Comparison of ENCODE assay signal across 8 cellular contexts in genomic region chr19:37317403-37318209, GRCh38. TPM values are rescaled to one million over a fixed set of nuclear protein-coding genes. Genes with fewer than 3 reads are reported as not detected.
DNase-seq lines count a peak whose midpoint lies in the region; ATAC-seq lines count a peak whose summit lies in the region.

No MANE protein-coding gene starts in this region.

- H3K4me1 Mint-ChIP-seq in IgD-negative memory B cell, result peaks cover 22 to 23% (median 23%) of the 10 kb centered on the region in 3 donors
- H3K4me1 Mint-ChIP-seq in activated T-cell treated with anti-CD3 and anti-CD28 coated beads, Interleukin-2, amount 50 U/mL, for 24 hours (ENCODE audit: low read depth), result peaks cover 45% of the 10 kb centered on the region

- peaks cover 5% of the 10 kb centered on the region for H3K36me3 Mint-ChIP-seq in IgD-negative memory B cell
- H3K36me3 Mint-ChIP-seq in activated T-cell treated with anti-CD3 and anti-CD28 coated beads, Interleukin-2, amount 50 U/mL, for 24 hours (ENCODE audit: low read depth), result peaks cover 68% of the 10 kb centered on the region

- H3K27ac Mint-ChIP-seq in IgD-negative memory B cell, result peak overlapping the region; percentile 88 to 96 (median 95)
- H3K27ac Mint-ChIP-seq in activated T-cell treated with anti-CD3 and anti-CD28 coated beads, Interleukin-2, amount 50 U/mL, for 24 hours, result peak overlapping the region; percentile 95

- WGBS in esophagus, 2 donors, result 0% methylated on average over 57 of the region's 57 CpGs

- peaks cover 3 to 15% (median 14%) of the 10 kb centered on the region in 3 donors for H3K9me3 Mint-ChIP-seq in IgD-negative memory B cell
- peaks cover 22% of the 10 kb centered on the region for H3K9me3 Mint-ChIP-seq in activated T-cell treated with anti-CD3 and anti-CD28 coated beads, Interleukin-2, amount 50 U/mL, for 24 hours

- H3K9me3 ChIP-seq in esophagus (ENCODE audit: control insufficient read depth in 2 of 2, insufficient read depth in 1 of 2, low read depth in 1 of 2, low read length in 1 of 2) (no peaks in the 10 kb centered on the region), mucosa of stomach (ENCODE audit: control insufficient read depth, low read length) (no peaks in the 10 kb centered on the region)

- H3K27me3 Mint-ChIP-seq in IgD-negative memory B cell, result peaks cover 2% of the 10 kb centered on the region
- peaks cover 9% of the 10 kb centered on the region for H3K27me3 Mint-ChIP-seq in activated T-cell treated with anti-CD3 and anti-CD28 coated beads, Interleukin-2, amount 50 U/mL, for 24 hours

- H3K4me1 ChIP-seq in esophagus (ENCODE audit: control insufficient read depth in 2 of 2, insufficient read depth in 2 of 2, low read length in 1 of 2) (no peaks in the 10 kb centered on the region), mucosa of stomach (ENCODE audit: control insufficient read depth, insufficient read depth, low read length) (no peaks in the 10 kb centered on the region)

- H3K9ac ChIP-seq in mucosa of stomach (ENCODE audit: low read length), result peak overlapping the region; percentile 83

- peak; percentile 97 for ATAC-seq in GM21529 (IDR thresholded peaks at IDR 0.05; ENCODE audit: unreplicated experiment)

- H3K4me3 Mint-ChIP-seq in IgD-negative memory B cell, result peak overlapping the region; percentile 97 to 98 (median 97)
- peak overlapping the region; percentile 95 for H3K4me3 Mint-ChIP-seq in activated T-cell treated with anti-CD3 and anti-CD28 coated beads, Interleukin-2, amount 50 U/mL, for 24 hours

- peak overlapping the region; percentile 90 to 98 for H3K27ac ChIP-seq in esophagus (ENCODE audit: low read depth in 2 of 2, low read length in 1 of 2)

- no peaks in the 10 kb centered on the region for H3K36me3 ChIP-seq in esophagus (ENCODE audit: control insufficient read depth in 2 of 2, insufficient read depth in 2 of 2, low read length in 1 of 2)
- no peaks in the 10 kb centered on the region for H3K36me3 ChIP-seq in mucosa of stomach (ENCODE audit: control insufficient read depth, insufficient read depth, low read length)

- peak; percentile 93 for DNase-seq in DMS153 treated with DMSO at 0.1 percent for 48 hours (lab: John Stamatoyannopoulos, UW; ENCODE audit: unreplicated experiment)
- peak; percentile 99 for DNase-seq in OCI-M2 (lab: John Stamatoyannopoulos, UW; ENCODE audit: unreplicated experiment)
- DNase-seq in activated T-cell treated with anti-CD3 and anti-CD28 coated beads, Interleukin-2, amount 50 U/mL, for 24 hours, result peak; percentile 95
- DNase-seq in stimulated activated CD8-positive, alpha-beta memory T cell treated with anti-CD3 and anti-CD28 coated beads, Interleukin-7, amount 100 ng/mL, for 1 hour (ENCODE audit: low read depth in 2 of 2), result peak; percentile 85 to 87

- H3K4me3 ChIP-seq in esophagus (ENCODE audit: low read depth in 1 of 2, low read length in 2 of 2) (peak overlapping the region; percentile 96 to 98), mucosa of stomach (ENCODE audit: low read length) (peak overlapping the region; percentile 93)

- no peaks in the 10 kb centered on the region for H3K27me3 ChIP-seq in esophagus (ENCODE audit: control insufficient read depth in 1 of 2, insufficient read depth in 2 of 2, low read length in 2 of 2)
- H3K27me3 ChIP-seq in mucosa of stomach (ENCODE audit: control insufficient read depth, insufficient read depth, low read length), result no peaks in the 10 kb centered on the region

RNA-seq across cellular contexts. Expression of gene ZNF527, which starts 53.3 kb away (rescaled TPM):
- 10.4 TPM for polyA plus RNA-seq in IgD-negative memory B cell
- polyA plus RNA-seq in esophagus, result 1 to 10 TPM; 1.6 to 2.1 TPM

Comparison
In these comparisons a context has a peak if more than half of its experiments do, and no peak if none do; other contexts are left out.
1. Peak in every context shown above with its lines: DNase-seq, ATAC-seq, H3K4me3 ChIP-seq and H3K27ac ChIP-seq.